ENCODE assay signal across 8 cellular contexts in the genomic region with DNA sequence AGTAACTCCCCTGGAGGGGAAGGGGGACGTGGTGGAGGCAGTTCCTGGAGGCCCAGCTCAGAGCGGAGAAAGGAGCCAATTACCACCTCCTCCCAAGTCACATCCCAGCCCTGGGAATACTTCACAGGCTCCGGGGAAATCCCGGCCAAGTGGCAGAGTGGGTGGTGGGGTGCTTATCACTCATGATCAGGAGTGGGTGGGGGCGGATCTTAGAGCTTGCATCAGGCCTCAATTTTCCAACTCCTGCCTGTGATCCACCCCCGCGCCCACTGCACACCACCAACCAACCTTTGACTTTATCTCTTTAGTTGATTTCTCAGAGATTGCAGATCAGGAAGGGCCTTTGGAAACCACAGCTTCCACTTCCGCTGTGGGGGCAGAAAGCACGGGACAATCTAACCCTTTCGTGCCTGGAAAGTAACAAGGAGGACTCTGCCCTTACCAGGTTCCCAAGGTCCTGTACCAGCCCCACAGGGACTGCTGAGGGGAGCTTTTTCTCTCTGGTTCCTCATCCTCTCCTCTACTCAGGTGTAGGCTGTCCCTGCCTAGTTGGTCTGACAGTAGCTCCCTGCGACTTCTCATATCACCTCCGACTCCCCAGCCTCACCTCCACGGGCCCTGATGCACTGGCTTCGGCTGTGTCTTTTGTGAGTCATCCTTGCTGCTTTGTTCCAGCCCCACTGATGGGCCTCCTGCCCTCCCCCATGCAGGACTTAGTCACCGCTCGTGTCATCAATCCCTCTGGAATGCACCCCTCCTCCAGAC. TPM values are rescaled to one million over a fixed set of nuclear protein-coding genes. Genes with fewer than 3 reads are reported as not detected.
DNase-seq lines count a peak whose midpoint lies in the region; ATAC-seq and TF ChIP-seq lines count a peak whose summit lies in the region.

No MANE protein-coding gene starts in this region.

- H3K27me3 ChIP-seq in right atrium auricular region = no peaks in the 10 kb centered on the region

- ATAC-seq in HG03354 (IDR thresholded peaks at IDR 0.05; ENCODE audit: poor library complexity, severe bottlenecking, unreplicated experiment) (no peak), HG03571 (IDR thresholded peaks at IDR 0.05; ENCODE audit: unreplicated experiment) (no peak)

- no peaks in the 10 kb centered on the region for H3K9me3 ChIP-seq in right atrium auricular region

- no peak overlapping the region for H3K4me3 ChIP-seq in right atrium auricular region
- H3K4me3 ChIP-seq in skin epidermis = no peak overlapping the region

- no peak for TF ChIP-seq CTCF in right atrium auricular region (IDR thresholded peaks at IDR 0.05)

- no peaks in the 10 kb centered on the region for H3K36me3 ChIP-seq in right atrium auricular region

- H3K4me1 ChIP-seq in right atrium auricular region = peaks cover 3 to 41% of the 10 kb centered on the region in 2 donors

- DNase-seq in GOT3 (lab: John Stamatoyannopoulos, UW) (peak; percentile 47), SW 1271 (lab: John Stamatoyannopoulos, UW) (peak; percentile 94 to 96), right atrium auricular region (ENCODE audit: low spot score) (peak; percentile 76), cerebellar nuclear complex (lab: John Stamatoyannopoulos, UW) (no peak)
- DNase-seq in activated naive CD8-positive, alpha-beta T cell treated with anti-CD3 and anti-CD28 coated beads, Interleukin-2, amount 50 U/mL, for 16 hours (ENCODE audit: low read depth, low spot score) = peak; percentile 58

- H3K27ac ChIP-seq in right atrium auricular region (peak overlapping the region; percentile 64 to 81), skin epidermis (peak overlapping the region in 18 of 21 experiments; percentile 5 to 88 (median 72))

RNA-seq across cellular contexts. Expression of gene IER3, which starts 24.9 kb away (rescaled TPM):
- 100 to 1,000 TPM in 1 of 2 donors, 10 to 100 TPM in 1; 43.6 to 144 TPM for total RNA-seq in right atrium auricular region

RNA-seq across cellular contexts. Expression of gene FLOT1, which starts 26.8 kb away (rescaled TPM):
- total RNA-seq in right atrium auricular region = 100 to 1,000 TPM; 157 to 167 TPM

RNA-seq across cellular contexts. Expression of gene TUBB, which starts 49.1 kb away (rescaled TPM):
- total RNA-seq in right atrium auricular region = 100 to 1,000 TPM; 121 to 236 TPM

RNA-seq across cellular contexts. Expression of gene MDC1, which starts 52.2 kb away (rescaled TPM):
- 10 to 100 TPM in 1 of 2 donors, 1 to 10 TPM in 1; 6.7 to 12.3 TPM for total RNA-seq in right atrium auricular region

Comparison
In these comparisons a context has a peak if more than half of its experiments do, and no peak if none do; other contexts are left out.
1. DNase-seq: peak in GOT3 (single experiment), SW 1271 (2 of 2), activated naive CD8-positive, alpha-beta T cell treated with anti-CD3 and anti-CD28 coated beads, Interleukin-2, amount 50 U/mL, for 16 hours (single experiment) and right atrium auricular region (single experiment); none in cerebellar nuclear complex (0 of 2).